ENCODE assay signal across 8 cellular contexts in the genomic region with DNA sequence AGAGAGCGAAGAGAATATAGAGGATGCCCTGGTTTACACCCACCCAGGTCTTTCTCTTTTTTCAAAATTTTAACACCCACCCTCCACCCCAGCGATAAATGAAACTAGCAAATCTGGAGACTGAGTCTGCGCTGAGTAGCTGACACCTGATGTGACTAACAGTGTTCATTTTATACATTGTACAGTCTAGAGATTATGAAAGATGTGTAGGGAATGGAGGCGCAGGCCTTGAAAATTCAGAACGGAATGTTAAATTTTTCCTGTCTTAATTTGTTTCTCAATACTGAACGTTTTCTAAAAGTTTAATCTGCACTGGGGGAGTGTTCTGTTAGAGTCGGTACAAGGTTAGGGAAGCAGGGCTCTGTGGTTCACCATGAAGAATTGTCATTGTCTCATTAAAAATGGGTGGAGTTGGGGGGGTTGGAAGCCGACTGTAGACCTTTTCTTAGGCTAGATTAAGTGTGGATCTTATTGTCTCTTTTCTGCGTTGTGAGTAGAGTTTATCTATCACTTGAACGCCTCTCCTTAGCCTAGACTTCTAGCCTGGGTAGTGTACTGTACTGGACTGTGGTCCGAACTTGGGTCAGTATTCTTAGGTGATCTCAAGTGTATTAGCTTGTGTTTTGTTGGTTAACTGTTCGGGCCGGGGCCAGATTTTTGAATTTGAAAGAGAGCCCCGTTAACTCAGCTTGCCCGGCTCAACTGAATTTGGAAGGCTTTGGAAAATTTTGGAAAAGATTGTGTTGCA.
A peak's percentile ranks its signal among the peaks of the same experiment; 100 is the strongest.
DNase-seq lines count a peak whose midpoint lies in the region; ATAC-seq and TF ChIP-seq lines count a peak whose summit lies in the region.

No MANE protein-coding gene starts in this region.

- TF ChIP-seq CTCF in VCaP (conservative IDR thresholded peaks at IDR 0.05): no peak

- DNase-seq in activated CD4-positive, alpha-beta T cell treated with anti-CD3 and anti-CD28 coated beads for 48 hours: peak; percentile 27
- DNase-seq in activated CD4-positive, alpha-beta T cell treated with anti-CD3 and anti-CD28 coated beads for 1 hour: no peak
- DNase-seq in stimulated activated naive CD4-positive, alpha-beta T cell treated with Interleukin-2 at 50 U/mL for 16 hours (lab: John Stamatoyannopoulos, UW): peak; percentile 25
- DNase-seq in NCI-H345 treated with DMSO at 0.1 percent for 48 hours (lab: John Stamatoyannopoulos, UW; ENCODE audit: unreplicated experiment): no peak
- DNase-seq in activated CD4-positive, CD25-positive, alpha-beta regulatory T cell (lab: John Stamatoyannopoulos, UW): no peak

- peak overlapping the region; percentile 97 for H3K27ac ChIP-seq in VCaP

- ATAC-seq in HG02678 (IDR thresholded peaks at IDR 0.05; ENCODE audit: unreplicated experiment): no peak

- peak overlapping the region; percentile 78 for H3K4me3 ChIP-seq in iPS-11a (ENCODE audit: low read depth, low read length)

Comparison
In these comparisons a context has a peak if more than half of its experiments do, and no peak if none do; other contexts are left out.
1. DNase-seq: peak in activated CD4-positive, alpha-beta T cell treated with anti-CD3 and anti-CD28 coated beads for 48 hours (single experiment) and stimulated activated naive CD4-positive, alpha-beta T cell treated with Interleukin-2 at 50 U/mL for 16 hours (single experiment); none in activated CD4-positive, alpha-beta T cell treated with anti-CD3 and anti-CD28 coated beads for 1 hour (single experiment), NCI-H345 treated with DMSO at 0.1 percent for 48 hours (single experiment) and activated CD4-positive, CD25-positive, alpha-beta regulatory T cell (0 of 4).